ENCODE assay signal across 16 cellular contexts in genomic region chr2:12897181-12897580, GRCh38.
A peak's percentile ranks its signal among the peaks of the same experiment; 100 is the strongest.
DNase-seq lines count a peak whose midpoint lies in the region; ATAC-seq and TF ChIP-seq lines count a peak whose summit lies in the region.
"Had no signal": no experiment of that assay in that cellular context is flagged by ENCODE, and none has a peak within 500 bp of the region (broad histone marks: within the 10 kb centered on the region; RNA-seq: fewer than 3 reads in every experiment).

No MANE protein-coding gene starts in this region.

- peak; percentile 5 for DNase-seq in activated gamma-delta T cell treated with Interleukin-2 at 50 U/mL for 16 hours
- no peak for DNase-seq in activated gamma-delta T cell (lab: John Stamatoyannopoulos, UW)
- DNase-seq in NOMO-1 treated with dmso at 0.1 percent for 144 hours (lab: John Stamatoyannopoulos, UW; ENCODE audit: unreplicated experiment) = peak; percentile 52
- DNase-seq in fibroblast of villous mesenchyme (ENCODE audit: low read depth) = peak; percentile 24
- DNase-seq in tibial nerve (ENCODE audit: low spot score in 2 of 2) = no peak
- DNase-seq in NCI-H82 (lab: John Stamatoyannopoulos, UW) = no peak
- DNase-seq: activated effector memory CD4-positive, alpha-beta T cell treated with anti-CD3 and anti-CD28 coated beads, Interleukin-2, amount 50 U/mL, for 16 hours; body of pancreas; COR-L47; dermis blood vessel endothelial cell; esophagus squamous epithelium; NCI-H1417; NCI-H226; stimulated activated naive B cell treated with anti-CD40 and anti-IgM and Interleukin-4, amounts not matched to agents 10 μg/mL and 1 μg/mL and 100 μg/mL, for 72 hours had no signal

- ATAC-seq in GM21576 (IDR thresholded peaks at IDR 0.05; ENCODE audit: unreplicated experiment) (no peak), GM21367 (IDR thresholded peaks at IDR 0.05; ENCODE audit: unreplicated experiment) (no peak)

- H3K4me1 ChIP-seq in tibial nerve = peaks cover 0 to 15% (median 6%) of the 10 kb centered on the region in 4 donors
- H3K4me1 ChIP-seq: body of pancreas had no signal

- TF ChIP-seq CTCF in fibroblast of villous mesenchyme (IDR thresholded peaks at IDR 0.05; ENCODE audit: insufficient read depth, low read depth, low read length) (no peak), tibial nerve (IDR thresholded peaks at IDR 0.05) (no peak)

- no peak for TF ChIP-seq EP300 in tibial nerve (IDR thresholded peaks at IDR 0.05)

- TF ChIP-seq POLR2A in tibial nerve (IDR thresholded peaks at IDR 0.05) = no peak

- 25 to 26% methylated on average over 1 of the region's 1 CpG for WGBS in tibial nerve, 2 donors

- H3K27ac ChIP-seq in tibial nerve = peak overlapping the region in 3 of 4 donors; percentile 21 to 75 (median 56)
- H3K27ac ChIP-seq: body of pancreas had no signal

- H3K4me3 ChIP-seq in fibroblast of villous mesenchyme (ENCODE audit: low read depth, low read length) (no peak overlapping the region), tibial nerve (no peak overlapping the region)
- H3K4me3 ChIP-seq: body of pancreas, esophagus squamous epithelium had no signal

- no peaks in the 10 kb centered on the region for H3K36me3 ChIP-seq in tibial nerve
- H3K36me3 ChIP-seq: esophagus squamous epithelium had no signal

- H3K9me3 ChIP-seq in tibial nerve = peaks cover 0 to 8% (median 1%) of the 10 kb centered on the region in 4 donors
- H3K9me3 ChIP-seq: body of pancreas, esophagus squamous epithelium had no signal

- H3K27me3 ChIP-seq in tibial nerve = no peaks in the 10 kb centered on the region
- H3K27me3 ChIP-seq: body of pancreas, esophagus squamous epithelium had no signal

Comparison
In these comparisons a context has a peak if more than half of its experiments do, and no peak if none do; other contexts are left out.
1. DNase-seq: peak in activated gamma-delta T cell treated with Interleukin-2 at 50 U/mL for 16 hours (single experiment), NOMO-1 treated with dmso at 0.1 percent for 144 hours (single experiment) and fibroblast of villous mesenchyme (single experiment); none in activated gamma-delta T cell (single experiment), tibial nerve (0 of 2) and NCI-H82 (single experiment).